Comparison of ENCODE assay signal across 15 cellular contexts in the genomic region with DNA sequence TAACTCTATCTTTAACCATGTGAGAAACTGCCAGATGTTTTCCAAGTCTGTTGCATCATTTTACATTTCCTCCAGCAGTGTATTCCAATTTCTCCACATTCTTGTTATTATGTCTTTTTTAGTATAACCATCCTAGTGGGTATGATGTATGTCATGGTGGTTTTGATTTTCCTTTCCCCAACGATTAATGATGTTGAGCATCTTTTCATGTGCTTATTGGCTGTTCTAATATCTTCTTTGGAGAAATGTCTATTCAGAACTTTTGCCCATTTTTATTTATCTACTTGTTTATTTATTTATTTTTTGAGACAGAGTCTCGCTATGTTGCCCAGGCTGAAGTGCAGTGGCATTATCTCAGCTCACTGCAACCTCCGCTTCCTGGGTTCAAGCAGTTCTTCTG. TPM values are rescaled to one million over a fixed set of nuclear protein-coding genes. Genes with fewer than 3 reads are reported as not detected.
DNase-seq lines count a peak whose midpoint lies in the region; ATAC-seq and TF ChIP-seq lines count a peak whose summit lies in the region.
"Had no signal": no experiment of that assay in that cellular context is flagged by ENCODE, and none has a peak within 500 bp of the region (broad histone marks: within the 10 kb centered on the region; RNA-seq: fewer than 3 reads in every experiment).

No MANE protein-coding gene starts in this region.

- no peak overlapping the region for H3K4me3 ChIP-seq in SK-N-SH (ENCODE audit: low read depth in 2 of 2, low read length in 1 of 2)
- H3K4me3 ChIP-seq in naive thymus-derived CD4-positive, alpha-beta T cell (ENCODE audit: low read length), result no peak overlapping the region
- H3K4me3 ChIP-seq in aorta (ENCODE audit: low read length in 2 of 2), result no peak overlapping the region
- H3K4me3 ChIP-seq: Peyer's patch had no signal

- H3K4me3 Mint-ChIP-seq in activated naive CD8-positive, alpha-beta T cell, result no peak overlapping the region
- H3K4me3 Mint-ChIP-seq in activated naive CD8-positive, alpha-beta T cell treated with anti-CD3 and anti-CD28 coated beads, Interleukin-2, amount 50 U/mL, for 24 hours, result no peak overlapping the region
- peak overlapping the region in 2 of 10 donors; percentile 16 to 47 for H3K4me3 Mint-ChIP-seq in naive thymus-derived CD4-positive, alpha-beta T cell

- H3K27ac ChIP-seq in SK-N-SH (ENCODE audit: low read depth in 2 of 2, low read length in 1 of 2), result no peak overlapping the region
- H3K27ac ChIP-seq in naive thymus-derived CD4-positive, alpha-beta T cell (ENCODE audit: low read depth, low read length), result no peak overlapping the region
- H3K27ac ChIP-seq in aorta (ENCODE audit: low read depth in 1 of 2, low read length in 2 of 2), result no peak overlapping the region
- H3K27ac ChIP-seq: Peyer's patch had no signal

- H3K4me1 Mint-ChIP-seq in activated naive CD8-positive, alpha-beta T cell (ENCODE audit: low read depth), result peaks cover 16% of the 10 kb centered on the region
- peaks cover 22% of the 10 kb centered on the region for H3K4me1 Mint-ChIP-seq in activated naive CD8-positive, alpha-beta T cell treated with anti-CD3 and anti-CD28 coated beads, Interleukin-2, amount 50 U/mL, for 24 hours
- peaks cover 12 to 28% (median 22%) of the 10 kb centered on the region in 7 donors for H3K4me1 Mint-ChIP-seq in naive thymus-derived CD4-positive, alpha-beta T cell

- peaks cover 5% of the 10 kb centered on the region for H3F3A ChIP-seq in SK-N-SH (replicated peaks; ENCODE audit: insufficient read depth)

- no peak overlapping the region for H3K9ac ChIP-seq in SK-N-SH

- peaks cover 23% of the 10 kb centered on the region for H3K79me2 ChIP-seq in SK-N-SH (ENCODE audit: insufficient read depth)

- CTCF ChIA-PET in SK-N-SH (lab: Yijun Ruan, JAX), result no interaction called here
- CTCF ChIA-PET in naive thymus-derived CD4-positive, alpha-beta T cell (lab: Charles Lee), result interaction anchor here (0.6 kb wide), 1 partner anchor 109 kb away, joined by 4 read pairs; no protein-coding TSS in a partner anchor

- no peak overlapping the region for H3K4me2 ChIP-seq in SK-N-SH

- H3K27me3 ChIP-seq in SK-N-SH (ENCODE audit: insufficient read depth) (no peaks in the 10 kb centered on the region), aorta (ENCODE audit: control insufficient read depth in 1 of 2, insufficient read depth in 2 of 2, low read length in 1 of 2) (peaks cover 0 to 1% of the 10 kb centered on the region in 2 donors)
- no peaks in the 10 kb centered on the region for H3K27me3 ChIP-seq in naive thymus-derived CD4-positive, alpha-beta T cell (ENCODE audit: control insufficient read depth in 2 of 2, insufficient read depth in 2 of 2, low read length in 2 of 2)
- H3K27me3 ChIP-seq: BE2C, Peyer's patch had no signal

- no peak for DNase-seq in activated naive CD8-positive, alpha-beta T cell treated with anti-CD3 and anti-CD28 coated beads, Interleukin-2, amount 50 U/mL, for 24 hours
- DNase-seq in SK-N-SH, result no peak
- DNase-seq in naive thymus-derived CD4-positive, alpha-beta T cell, result no peak
- no peak for DNase-seq in HK-2 (ENCODE audit: unreplicated experiment)
- no peak for DNase-seq in aorta
- DNase-seq in dedifferentiated amniotic fluid mesenchymal stem cell (ENCODE audit: extremely low spot score), result no peak
- DNase-seq: BE2C, COR-L47, H9, NCI-H146, NCI-H2081 treated with DMSO at 0.1 percent for 48 hours, NCI-H524, Peyer's patch, Right ventricle myocardium superior had no signal

- H4K20me1 ChIP-seq in SK-N-SH (ENCODE audit: insufficient read depth), result peaks cover 15% of the 10 kb centered on the region

- H3K9me3 ChIP-seq in SK-N-SH (no peaks in the 10 kb centered on the region), aorta (ENCODE audit: control insufficient read depth, low read length) (no peaks in the 10 kb centered on the region)
- no peaks in the 10 kb centered on the region for H3K9me3 ChIP-seq in naive thymus-derived CD4-positive, alpha-beta T cell (ENCODE audit: control insufficient read depth in 2 of 3, low read length in 3 of 3)
- H3K9me3 ChIP-seq: BE2C, Peyer's patch had no signal

- peak overlapping the region; percentile 84 for H3K27ac Mint-ChIP-seq in activated naive CD8-positive, alpha-beta T cell
- no peak overlapping the region for H3K27ac Mint-ChIP-seq in activated naive CD8-positive, alpha-beta T cell treated with anti-CD3 and anti-CD28 coated beads, Interleukin-2, amount 50 U/mL, for 24 hours
- H3K27ac Mint-ChIP-seq in naive thymus-derived CD4-positive, alpha-beta T cell, result peak overlapping the region in 8 of 9 donors; percentile 55 to 99 (median 90)
- H3K27ac Mint-ChIP-seq: H9 had no signal

- H3K36me3 ChIP-seq in SK-N-SH (replicated peaks in 1 of 2; ENCODE audit: control insufficient read depth in 1 of 2, insufficient read depth in 2 of 2, low read length in 1 of 2), result peaks cover 6 to 8% of the 10 kb centered on the region in 2 experiments
- H3K36me3 ChIP-seq in naive thymus-derived CD4-positive, alpha-beta T cell (ENCODE audit: control insufficient read depth in 2 of 3, insufficient read depth in 3 of 3, low read length in 3 of 3), result peaks cover 0 to 10% (median 0%) of the 10 kb centered on the region in 3 experiments
- H3K36me3 ChIP-seq in aorta (ENCODE audit: control insufficient read depth in 1 of 2, insufficient read depth in 2 of 2, low read length in 1 of 2), result no peaks in the 10 kb centered on the region
- H3K36me3 ChIP-seq: Peyer's patch had no signal

- POLR2A ChIA-PET in SK-N-SH (lab: Yijun Ruan, JAX), result no interaction called here
- POLR2A ChIA-PET in naive thymus-derived CD4-positive, alpha-beta T cell (lab: Charles Lee), result interaction anchor here (0.7 to 3.9 kb wide), 3 partner anchors 22 to 228 kb away, joined by 3 to 39 read pairs (median 5); a partner anchor contains a TSS

- H3K4me1 ChIP-seq in SK-N-SH (ENCODE audit: control insufficient read depth in 1 of 2, insufficient read depth in 2 of 2, low read depth in 1 of 2, low read length in 1 of 2) (no peaks in the 10 kb centered on the region; a peak in 3 of 4 replicates), aorta (ENCODE audit: control insufficient read depth in 1 of 2, insufficient read depth in 2 of 2, low read length in 2 of 2) (no peaks in the 10 kb centered on the region)
- H3K4me1 ChIP-seq in naive thymus-derived CD4-positive, alpha-beta T cell (ENCODE audit: control insufficient read depth in 2 of 2, insufficient read depth in 2 of 2, low read length in 2 of 2), result peaks cover 12 to 15% of the 10 kb centered on the region in 2 donors
- H3K4me1 ChIP-seq: BE2C had no signal

- WGBS in SK-N-SH (ENCODE audit: low lambda C conversion rate), result 98% methylated on average over 3 of the region's 3 CpGs
- 91 to 94% methylated on average over 3 of the region's 3 CpGs for WGBS in aorta, 2 donors

- peaks cover 3% of the 10 kb centered on the region for H3K36me3 Mint-ChIP-seq in activated naive CD8-positive, alpha-beta T cell
- peaks cover 15% of the 10 kb centered on the region for H3K36me3 Mint-ChIP-seq in activated naive CD8-positive, alpha-beta T cell treated with anti-CD3 and anti-CD28 coated beads, Interleukin-2, amount 50 U/mL, for 24 hours (ENCODE audit: low read depth)
- H3K36me3 Mint-ChIP-seq in naive thymus-derived CD4-positive, alpha-beta T cell, result peaks cover under 1 to 18% (median 4%) of the 10 kb centered on the region in 5 donors

- H3K9me3 Mint-ChIP-seq in activated naive CD8-positive, alpha-beta T cell (ENCODE audit: low read depth), result no peaks in the 10 kb centered on the region
- no peaks in the 10 kb centered on the region for H3K9me3 Mint-ChIP-seq in activated naive CD8-positive, alpha-beta T cell treated with anti-CD3 and anti-CD28 coated beads, Interleukin-2, amount 50 U/mL, for 24 hours
- peaks cover 0 to 8% (median 0%) of the 10 kb centered on the region in 11 donors for H3K9me3 Mint-ChIP-seq in naive thymus-derived CD4-positive, alpha-beta T cell
- H3K9me3 Mint-ChIP-seq: H9 had no signal

- H2AFZ ChIP-seq in SK-N-SH (ENCODE audit: low read depth), result no peak overlapping the region

- intact Hi-C loops in naive thymus-derived CD4-positive, alpha-beta T cell (cut with micrococcal nuclease), result loop anchor here (5.0 kb wide), 6 partner anchors 76 to 1239 kb away; a partner anchor contains a TSS
- intact Hi-C loops in aorta (cut with DNase I), result no loop called here

- no peak for TF ChIP-seq RAD21 in SK-N-SH (IDR thresholded peaks at IDR 0.05; ENCODE audit: low read length)

- ATAC-seq in activated naive CD8-positive, alpha-beta T cell treated with anti-CD3 and anti-CD28 coated beads, Interleukin-2, amount 50 U/mL, for 24 hours, result no peak
- ATAC-seq in naive thymus-derived CD4-positive, alpha-beta T cell, result no peak
- no peak for ATAC-seq in aorta (ENCODE audit: low FRiP score)

- no peaks in the 10 kb centered on the region for H3K9me2 ChIP-seq in SK-N-SH

- TF ChIP-seq CTCF in SK-N-SH (IDR thresholded peaks at IDR 0.05), result no peak

- TF ChIP-seq EP300 in SK-N-SH (IDR thresholded peaks at IDR 0.05; ENCODE audit: borderline replicate concordance in 1 of 2, low read depth in 1 of 2, low read length in 1 of 2), result no peak

- no peaks in the 10 kb centered on the region for H3K27me3 Mint-ChIP-seq in activated naive CD8-positive, alpha-beta T cell
- H3K27me3 Mint-ChIP-seq in activated naive CD8-positive, alpha-beta T cell treated with anti-CD3 and anti-CD28 coated beads, Interleukin-2, amount 50 U/mL, for 24 hours, result no peaks in the 10 kb centered on the region
- H3K27me3 Mint-ChIP-seq in naive thymus-derived CD4-positive, alpha-beta T cell, result peaks cover 0 to 6% (median under 1%) of the 10 kb centered on the region in 5 donors

RNA-seq across cellular contexts. Expression of a gene that starts 4.3 kb away (rescaled TPM):
- polyA plus RNA-seq in SK-N-SH (2012; rRNA removed), result 36.0 and 42.3 TPM in 2 replicates
- 48.3 and 56.8 TPM in 2 replicates for polyA plus RNA-seq in SK-N-SH (2012; cell fraction: cytosol; rRNA removed)
- polyA plus RNA-seq in SK-N-SH (2012; cell fraction: nucleus; rRNA removed), result 18.6 and 35.2 TPM in 2 replicates
- 100 to 1,000 TPM; 115 to 162 (median 135) TPM for total RNA-seq in naive thymus-derived CD4-positive, alpha-beta T cell
- 100 to 1,000 TPM; 102 to 130 TPM for polyA plus RNA-seq in naive thymus-derived CD4-positive, alpha-beta T cell
- 10 to 100 TPM; 72.7 to 88.5 TPM for total RNA-seq in aorta
- 10 to 100 TPM; 35.1 to 41.7 TPM for polyA plus RNA-seq in aorta

RNA-seq across cellular contexts. Expression of a gene that starts 51.5 kb away (rescaled TPM):
- polyA plus RNA-seq in SK-N-SH (2012; rRNA removed) (16.2 and 16.8 TPM in 2 replicates), aorta (10 to 100 TPM in 1 of 2 donors, 1 to 10 TPM in 1; 6.8 to 13.1 TPM)
- 19.1 and 20.5 TPM in 2 replicates for polyA plus RNA-seq in SK-N-SH (2012; cell fraction: cytosol; rRNA removed)
- 15.2 and 19.7 TPM in 2 replicates for polyA plus RNA-seq in SK-N-SH (2012; cell fraction: nucleus; rRNA removed)
- total RNA-seq in naive thymus-derived CD4-positive, alpha-beta T cell, result 10 to 100 TPM in 1 of 5 experiments, 1 to 10 TPM in 4; 5.1 to 54.6 (median 7.0) TPM
- 1 to 10 TPM; 4.2 to 5.0 TPM for polyA plus RNA-seq in naive thymus-derived CD4-positive, alpha-beta T cell
- 10 to 100 TPM in 1 of 2 donors, 1 to 10 TPM in 1; 5.3 to 10.2 TPM for total RNA-seq in aorta

RNA-seq across cellular contexts. Expression of a gene that starts 56.4 kb away (rescaled TPM):
- polyA plus RNA-seq in SK-N-SH (2012; rRNA removed) (18.0 and 20.8 TPM in 2 replicates), aorta (10 to 100 TPM in 1 of 2 donors, 1 to 10 TPM in 1; 7.3 to 13.5 TPM)
- polyA plus RNA-seq in SK-N-SH (2012; cell fraction: cytosol; rRNA removed), result 24.5 and 33.6 TPM in 2 replicates
- polyA plus RNA-seq in SK-N-SH (2012; cell fraction: nucleus; rRNA removed), result 5.2 and 7.7 TPM in 2 replicates
- 10 to 100 TPM in 3 of 5 experiments, 1 to 10 TPM in 2; 4.0 to 20.0 (median 12.5) TPM for total RNA-seq in naive thymus-derived CD4-positive, alpha-beta T cell
- polyA plus RNA-seq in naive thymus-derived CD4-positive, alpha-beta T cell, result 10 to 100 TPM; 12.9 to 13.5 TPM
- total RNA-seq in aorta, result 10 to 100 TPM in 1 of 2 donors, 1 to 10 TPM in 1; 8.9 to 10.4 TPM

RNA-seq across cellular contexts. Expression of a gene that starts 56.6 kb away (rescaled TPM):
- polyA plus RNA-seq in SK-N-SH (2012; rRNA removed), result 20.0 and 20.2 TPM in 2 replicates
- 23.6 and 29.5 TPM in 2 replicates for polyA plus RNA-seq in SK-N-SH (2012; cell fraction: cytosol; rRNA removed)
- 24.8 and 38.0 TPM in 2 replicates for polyA plus RNA-seq in SK-N-SH (2012; cell fraction: nucleus; rRNA removed)
- total RNA-seq in naive thymus-derived CD4-positive, alpha-beta T cell, result 10 to 100 TPM; 38.6 to 69.7 (median 48.2) TPM
- polyA plus RNA-seq in naive thymus-derived CD4-positive, alpha-beta T cell, result 10 to 100 TPM; 36.8 to 50.3 TPM
- total RNA-seq in aorta, result 10 to 100 TPM; 30.7 to 35.7 TPM
- 10 to 100 TPM; 40.8 to 99.7 TPM for polyA plus RNA-seq in aorta

Comparison
In these comparisons a context has a peak if more than half of its experiments do, and no peak if none do; other contexts are left out.
1. intact Hi-C loops: an anchor here in naive thymus-derived CD4-positive, alpha-beta T cell (5.0 kb wide); none called in aorta.